ENCODE assay signal across 1 cellular context in the genomic region with DNA sequence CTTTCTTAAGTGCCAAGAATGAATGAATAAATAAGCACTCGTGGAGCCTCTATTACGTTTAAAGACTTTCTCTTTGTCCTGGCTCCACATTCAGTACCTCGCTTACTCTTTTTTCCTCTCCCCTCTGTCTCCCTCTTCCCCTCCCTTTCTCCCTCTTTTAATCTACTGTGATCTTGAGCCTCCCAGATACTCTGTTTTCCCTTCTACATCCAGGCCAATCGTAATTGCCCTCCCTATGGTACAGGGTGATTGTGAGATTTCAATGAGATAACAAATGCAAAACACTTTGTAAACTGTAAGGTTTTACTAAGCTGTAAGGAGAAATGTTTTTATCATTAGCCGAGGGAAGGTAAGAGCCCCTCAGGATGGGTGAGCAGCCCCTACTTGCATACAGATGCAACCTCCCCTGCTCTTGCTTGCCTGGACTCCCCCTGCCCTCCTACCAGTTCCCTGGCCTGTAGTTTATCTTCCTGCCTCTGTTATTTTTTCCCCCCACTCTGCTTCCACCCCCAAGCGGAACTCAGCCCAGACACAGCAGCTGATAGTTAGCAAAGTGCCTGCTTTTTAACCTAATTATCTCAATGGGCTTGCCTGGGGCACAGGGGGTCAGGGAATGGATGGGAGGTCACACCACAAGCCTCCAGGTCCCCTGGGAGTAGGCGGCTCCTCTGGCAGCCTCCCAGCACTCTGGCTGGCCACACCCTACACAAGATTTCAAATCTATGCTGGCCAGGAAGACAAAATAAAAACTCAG.
TF ChIP-seq lines count a peak whose summit lies in the region.

No MANE protein-coding gene starts in this region.

TF ChIP-seq in HEK293, 187 proteins besides CTCF, POLR2A, EP300 and RAD21 (continued from another document):
- TF ChIP-seq, protein P1, sequence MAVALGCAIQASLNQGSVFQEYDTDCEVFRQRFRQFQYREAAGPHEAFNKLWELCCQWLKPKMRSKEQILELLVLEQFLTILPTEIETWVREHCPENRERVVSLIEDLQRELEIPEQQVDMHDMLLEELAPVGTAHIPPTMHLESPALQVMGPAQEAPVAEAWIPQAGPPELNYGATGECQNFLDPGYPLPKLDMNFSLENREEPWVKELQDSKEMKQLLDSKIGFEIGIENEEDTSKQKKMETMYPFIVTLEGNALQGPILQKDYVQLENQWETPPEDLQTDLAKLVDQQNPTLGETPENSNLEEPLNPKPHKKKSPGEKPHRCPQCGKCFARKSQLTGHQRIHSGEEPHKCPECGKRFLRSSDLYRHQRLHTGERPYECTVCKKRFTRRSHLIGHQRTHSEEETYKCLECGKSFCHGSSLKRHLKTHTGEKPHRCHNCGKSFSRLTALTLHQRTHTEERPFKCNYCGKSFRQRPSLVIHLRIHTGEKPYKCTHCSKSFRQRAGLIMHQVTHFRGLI (tag by site-specific recombination; IDR thresholded peaks at IDR 0.05): peak; percentile 66; the same call in 1 of the 2 replicates
- TF ChIP-seq ZNF843 (tag by site-specific recombination; IDR thresholded peaks at IDR 0.05): peak; percentile 81
- TF ChIP-seq, protein P2, sequence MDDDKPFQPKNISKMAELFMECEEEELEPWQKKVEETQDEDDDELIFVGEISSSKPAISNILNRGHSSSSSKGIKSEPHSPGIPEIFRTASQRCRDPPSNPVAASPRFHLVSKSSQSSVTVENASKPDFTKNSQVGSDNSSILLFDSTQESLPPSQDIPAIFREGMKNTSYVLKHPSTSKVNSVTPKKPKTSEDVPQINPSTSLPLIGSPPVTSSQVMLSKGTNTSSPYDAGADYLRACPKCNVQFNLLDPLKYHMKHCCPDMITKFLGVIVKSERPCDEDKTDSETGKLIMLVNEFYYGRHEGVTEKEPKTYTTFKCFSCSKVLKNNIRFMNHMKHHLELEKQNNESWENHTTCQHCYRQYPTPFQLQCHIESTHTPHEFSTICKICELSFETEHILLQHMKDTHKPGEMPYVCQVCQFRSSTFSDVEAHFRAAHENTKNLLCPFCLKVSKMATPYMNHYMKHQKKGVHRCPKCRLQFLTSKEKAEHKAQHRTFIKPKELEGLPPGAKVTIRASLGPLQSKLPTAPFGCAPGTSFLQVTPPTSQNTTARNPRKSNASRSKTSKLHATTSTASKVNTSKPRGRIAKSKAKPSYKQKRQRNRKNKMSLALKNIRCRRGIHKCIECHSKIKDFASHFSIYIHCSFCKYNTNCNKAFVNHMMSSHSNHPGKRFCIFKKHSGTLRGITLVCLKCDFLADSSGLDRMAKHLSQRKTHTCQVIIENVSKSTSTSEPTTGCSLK (tag by site-specific recombination; IDR thresholded peaks at IDR 0.05): no peak
- no peak for TF ChIP-seq ZNF2 (tag by site-specific recombination; IDR thresholded peaks at IDR 0.05)
- TF ChIP-seq, protein P3, sequence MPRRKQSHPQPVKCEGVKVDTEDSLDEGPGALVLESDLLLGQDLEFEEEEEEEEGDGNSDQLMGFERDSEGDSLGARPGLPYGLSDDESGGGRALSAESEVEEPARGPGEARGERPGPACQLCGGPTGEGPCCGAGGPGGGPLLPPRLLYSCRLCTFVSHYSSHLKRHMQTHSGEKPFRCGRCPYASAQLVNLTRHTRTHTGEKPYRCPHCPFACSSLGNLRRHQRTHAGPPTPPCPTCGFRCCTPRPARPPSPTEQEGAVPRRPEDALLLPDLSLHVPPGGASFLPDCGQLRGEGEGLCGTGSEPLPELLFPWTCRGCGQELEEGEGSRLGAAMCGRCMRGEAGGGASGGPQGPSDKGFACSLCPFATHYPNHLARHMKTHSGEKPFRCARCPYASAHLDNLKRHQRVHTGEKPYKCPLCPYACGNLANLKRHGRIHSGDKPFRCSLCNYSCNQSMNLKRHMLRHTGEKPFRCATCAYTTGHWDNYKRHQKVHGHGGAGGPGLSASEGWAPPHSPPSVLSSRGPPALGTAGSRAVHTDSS (tag by site-specific recombination; IDR thresholded peaks at IDR 0.05): no peak
- TF ChIP-seq GLIS1 (tag by site-specific recombination; IDR thresholded peaks at IDR 0.05): peak; percentile 93
- TF ChIP-seq ZNF394 (tag by site-specific recombination; IDR thresholded peaks at IDR 0.05; ENCODE audit: borderline replicate concordance): peak; percentile 17; the same call in 1 of the 2 replicates
- TF ChIP-seq EGR2 (tag by site-specific recombination; IDR thresholded peaks at IDR 0.05; ENCODE audit: low read depth): peak; percentile 97
- TF ChIP-seq, protein P4, sequence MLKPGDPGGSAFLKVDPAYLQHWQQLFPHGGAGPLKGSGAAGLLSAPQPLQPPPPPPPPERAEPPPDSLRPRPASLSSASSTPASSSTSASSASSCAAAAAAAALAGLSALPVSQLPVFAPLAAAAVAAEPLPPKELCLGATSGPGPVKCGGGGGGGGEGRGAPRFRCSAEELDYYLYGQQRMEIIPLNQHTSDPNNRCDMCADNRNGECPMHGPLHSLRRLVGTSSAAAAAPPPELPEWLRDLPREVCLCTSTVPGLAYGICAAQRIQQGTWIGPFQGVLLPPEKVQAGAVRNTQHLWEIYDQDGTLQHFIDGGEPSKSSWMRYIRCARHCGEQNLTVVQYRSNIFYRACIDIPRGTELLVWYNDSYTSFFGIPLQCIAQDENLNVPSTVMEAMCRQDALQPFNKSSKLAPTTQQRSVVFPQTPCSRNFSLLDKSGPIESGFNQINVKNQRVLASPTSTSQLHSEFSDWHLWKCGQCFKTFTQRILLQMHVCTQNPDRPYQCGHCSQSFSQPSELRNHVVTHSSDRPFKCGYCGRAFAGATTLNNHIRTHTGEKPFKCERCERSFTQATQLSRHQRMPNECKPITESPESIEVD (tag by site-specific recombination; IDR thresholded peaks at IDR 0.05): peak; percentile 76
- TF ChIP-seq ZBTB48 (tag by site-specific recombination; IDR thresholded peaks at IDR 0.05): peak; percentile 61; the same call in 1 of the 2 replicates
- TF ChIP-seq, protein P5, sequence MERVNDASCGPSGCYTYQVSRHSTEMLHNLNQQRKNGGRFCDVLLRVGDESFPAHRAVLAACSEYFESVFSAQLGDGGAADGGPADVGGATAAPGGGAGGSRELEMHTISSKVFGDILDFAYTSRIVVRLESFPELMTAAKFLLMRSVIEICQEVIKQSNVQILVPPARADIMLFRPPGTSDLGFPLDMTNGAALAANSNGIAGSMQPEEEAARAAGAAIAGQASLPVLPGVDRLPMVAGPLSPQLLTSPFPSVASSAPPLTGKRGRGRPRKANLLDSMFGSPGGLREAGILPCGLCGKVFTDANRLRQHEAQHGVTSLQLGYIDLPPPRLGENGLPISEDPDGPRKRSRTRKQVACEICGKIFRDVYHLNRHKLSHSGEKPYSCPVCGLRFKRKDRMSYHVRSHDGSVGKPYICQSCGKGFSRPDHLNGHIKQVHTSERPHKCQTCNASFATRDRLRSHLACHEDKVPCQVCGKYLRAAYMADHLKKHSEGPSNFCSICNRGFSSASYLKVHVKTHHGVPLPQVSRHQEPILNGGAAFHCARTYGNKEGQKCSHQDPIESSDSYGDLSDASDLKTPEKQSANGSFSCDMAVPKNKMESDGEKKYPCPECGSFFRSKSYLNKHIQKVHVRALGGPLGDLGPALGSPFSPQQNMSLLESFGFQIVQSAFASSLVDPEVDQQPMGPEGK (tag by site-specific recombination; IDR thresholded peaks at IDR 0.05): peak; percentile 96
- peak; percentile 73; the same call in 1 of the 2 replicates for TF ChIP-seq ZNF610 (tag by site-specific recombination; IDR thresholded peaks at IDR 0.05; ENCODE audit: borderline replicate concordance)
- TF ChIP-seq GLIS2 (tag by site-specific recombination; IDR thresholded peaks at IDR 0.05): peak; percentile 81
- TF ChIP-seq, protein P6, sequence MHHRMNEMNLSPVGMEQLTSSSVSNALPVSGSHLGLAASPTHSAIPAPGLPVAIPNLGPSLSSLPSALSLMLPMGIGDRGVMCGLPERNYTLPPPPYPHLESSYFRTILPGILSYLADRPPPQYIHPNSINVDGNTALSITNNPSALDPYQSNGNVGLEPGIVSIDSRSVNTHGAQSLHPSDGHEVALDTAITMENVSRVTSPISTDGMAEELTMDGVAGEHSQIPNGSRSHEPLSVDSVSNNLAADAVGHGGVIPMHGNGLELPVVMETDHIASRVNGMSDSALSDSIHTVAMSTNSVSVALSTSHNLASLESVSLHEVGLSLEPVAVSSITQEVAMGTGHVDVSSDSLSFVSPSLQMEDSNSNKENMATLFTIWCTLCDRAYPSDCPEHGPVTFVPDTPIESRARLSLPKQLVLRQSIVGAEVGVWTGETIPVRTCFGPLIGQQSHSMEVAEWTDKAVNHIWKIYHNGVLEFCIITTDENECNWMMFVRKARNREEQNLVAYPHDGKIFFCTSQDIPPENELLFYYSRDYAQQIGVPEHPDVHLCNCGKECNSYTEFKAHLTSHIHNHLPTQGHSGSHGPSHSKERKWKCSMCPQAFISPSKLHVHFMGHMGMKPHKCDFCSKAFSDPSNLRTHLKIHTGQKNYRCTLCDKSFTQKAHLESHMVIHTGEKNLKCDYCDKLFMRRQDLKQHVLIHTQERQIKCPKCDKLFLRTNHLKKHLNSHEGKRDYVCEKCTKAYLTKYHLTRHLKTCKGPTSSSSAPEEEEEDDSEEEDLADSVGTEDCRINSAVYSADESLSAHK (tag by site-specific recombination; IDR thresholded peaks at IDR 0.05): peak; percentile 60
- TF ChIP-seq ZSCAN30 (tag by site-specific recombination; IDR thresholded peaks at IDR 0.05): peak; percentile 55; the same call in 1 of the 2 replicates
- TF ChIP-seq, protein P7, sequence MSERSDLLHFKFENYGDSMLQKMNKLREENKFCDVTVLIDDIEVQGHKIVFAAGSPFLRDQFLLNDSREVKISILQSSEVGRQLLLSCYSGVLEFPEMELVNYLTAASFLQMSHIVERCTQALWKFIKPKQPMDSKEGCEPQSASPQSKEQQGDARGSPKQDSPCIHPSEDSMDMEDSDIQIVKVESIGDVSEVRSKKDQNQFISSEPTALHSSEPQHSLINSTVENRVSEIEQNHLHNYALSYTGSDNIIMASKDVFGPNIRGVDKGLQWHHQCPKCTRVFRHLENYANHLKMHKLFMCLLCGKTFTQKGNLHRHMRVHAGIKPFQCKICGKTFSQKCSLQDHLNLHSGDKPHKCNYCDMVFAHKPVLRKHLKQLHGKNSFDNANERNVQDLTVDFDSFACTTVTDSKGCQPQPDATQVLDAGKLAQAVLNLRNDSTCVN (tag by site-specific recombination; optimal IDR thresholded peaks at IDR 0.05): peak; percentile 5
- no peak for TF ChIP-seq ZNF211 (tag by site-specific recombination; IDR thresholded peaks at IDR 0.05; ENCODE audit: low read depth)
- peak; percentile 92 for TF ChIP-seq SP7 (tag by site-specific recombination; IDR thresholded peaks at IDR 0.05)
